20 cellular contexts compared by ENCODE assay signal in the genomic region with DNA sequence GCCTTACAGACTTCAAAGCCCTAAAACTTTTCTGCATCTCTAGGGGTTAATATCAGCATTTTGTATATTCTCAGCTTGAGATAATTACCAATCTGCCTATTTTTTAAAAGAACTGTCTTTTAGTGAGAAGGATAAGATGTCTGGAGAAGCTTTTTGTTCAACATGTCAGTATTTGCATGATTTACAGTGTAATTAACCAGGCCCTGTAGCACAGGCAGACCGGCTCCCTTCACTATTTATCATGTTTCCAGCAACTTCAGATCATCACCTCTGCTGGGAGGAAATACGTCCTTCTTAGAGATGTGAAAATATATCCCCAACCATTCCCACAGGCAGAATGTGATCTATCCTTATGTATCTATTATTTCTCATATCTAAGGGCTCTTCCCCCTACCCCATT.
"Had no signal": no experiment of that assay in that cellular context is flagged by ENCODE, and none has a peak within 500 bp of the region (broad histone marks: within the 10 kb centered on the region; RNA-seq: fewer than 3 reads in every experiment).

No MANE protein-coding gene starts in this region.

- DNase-seq: IMR-90, Kasumi-1, MM.1S, NCI-H1092 treated with DMSO at 0.1 percent for 48 hours, NCI-H146, NCI-H1694 treated with DMSO at 0.1 percent for 48 hours, NCI-H1930, NCI-H2081, NCI-H2171, NCI-H226, NCI-H446, NCI-H510A, NCI-H524 treated with DMSO at 0.1 percent for 48 hours, NCI-H82, Right ventricle myocardium superior, RPMI8226, SIG-M5 had no signal

- H3K9me3 ChIP-seq: SJSA1 had no signal

- H3K4me3 ChIP-seq: SJSA1, SK-N-MC had no signal

- H3K36me3 ChIP-seq: SJSA1 had no signal

- H3K27ac ChIP-seq: KMS-11, SJSA1, SK-N-MC had no signal
